Comparison of ENCODE assay signal across 8 cellular contexts in the genomic region with DNA sequence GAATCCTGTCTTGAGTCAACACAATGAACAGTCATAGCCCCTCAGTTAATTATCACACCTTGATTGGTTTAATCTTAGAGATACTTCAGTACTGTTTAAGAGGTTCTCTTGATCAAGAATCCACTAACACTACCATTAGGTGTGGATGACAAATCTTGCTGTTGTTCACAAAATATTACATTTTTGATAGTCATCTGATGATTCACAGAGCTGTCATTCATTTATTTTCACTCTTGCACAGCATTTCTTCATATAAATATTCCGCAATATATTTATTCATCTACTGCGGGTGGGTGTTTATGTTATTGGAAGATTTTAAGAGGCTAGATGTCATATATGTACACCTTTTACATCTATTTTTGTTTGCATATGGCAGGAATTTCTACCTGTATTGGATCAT.
"Had no signal": no experiment of that assay in that cellular context is flagged by ENCODE, and none has a peak within 500 bp of the region (broad histone marks: within the 10 kb centered on the region; RNA-seq: fewer than 3 reads in every experiment).

No MANE protein-coding gene starts in this region.

- DNase-seq: GDM1, GF-D8 had no signal

- ATAC-seq: GM12878 had no signal

- FAIRE-seq: G401.6, GM12878, GM12891, GM12892, GM18507, GM19239 had no signal

- H3K4me3 ChIP-seq: GM12878 had no signal
